ENCODE assay signal across 5 cellular contexts in genomic region chr18:50178601-50179000, GRCh38.
"Had no signal": no experiment of that assay in that cellular context is flagged by ENCODE, and none has a peak within 500 bp of the region (broad histone marks: within the 10 kb centered on the region; RNA-seq: fewer than 3 reads in every experiment).

No MANE protein-coding gene starts in this region.

- H3K27ac ChIP-seq: HL-60 had no signal

- H2AFZ ChIP-seq: GM23338 had no signal

- H3K4me3 ChIP-seq: GM23338 had no signal

- H3K4me2 ChIP-seq: GM23338 had no signal

- DNase-seq: H9, HCEC 1CT, KBM-7 had no signal
